Comparison of ENCODE assay signal across 8 cellular contexts in genomic region chr12:30694412-30694955, GRCh38. TPM values are rescaled to one million over a fixed set of nuclear protein-coding genes. Genes with fewer than 3 reads are reported as not detected.
DNase-seq lines count a peak whose midpoint lies in the region; ATAC-seq and TF ChIP-seq lines count a peak whose summit lies in the region.

No MANE protein-coding gene starts in this region.

- no peaks in the 10 kb centered on the region for H3K36me3 ChIP-seq in cardiac muscle cell
- H3K36me3 ChIP-seq in neutrophil = no peaks in the 10 kb centered on the region

- H3K4me3 Mint-ChIP-seq in effector memory CD8-positive, alpha-beta T cell = peak overlapping the region; percentile 96 to 98

- peak in 1 of 2 donors; percentile 14 for DNase-seq in cardiac muscle cell (ENCODE audit: low read depth in 1 of 2, low spot score in 1 of 2)
- no peak for DNase-seq in left ventricle myocardium superior
- peak; percentile 99 for DNase-seq in NCI-H69 (lab: John Stamatoyannopoulos, UW)
- DNase-seq in effector memory CD8-positive, alpha-beta T cell = no peak
- DNase-seq in COLO829 (ENCODE audit: low spot score) = no peak
- DNase-seq in HPDE6-E6E7 (ENCODE audit: extremely low spot score) = no peak
- DNase-seq in cerebellum (ENCODE audit: low spot score) = no peak

- ATAC-seq in left ventricle myocardium superior = no peak
- ATAC-seq in effector memory CD8-positive, alpha-beta T cell (replicated peaks) = no peak

- H3K9me3 ChIP-seq in cardiac muscle cell (ENCODE audit: low read depth) = no peaks in the 10 kb centered on the region
- H3K9me3 ChIP-seq in neutrophil = no peaks in the 10 kb centered on the region

- H3K27me3 ChIP-seq in cardiac muscle cell (no peaks in the 10 kb centered on the region), neutrophil (peaks cover 5% of the 10 kb centered on the region)

- intact Hi-C loops in left ventricle myocardium superior (cut with micrococcal nuclease) = no loop called here

- peaks cover 29 to 45% of the 10 kb centered on the region in 2 donors for H3K4me1 Mint-ChIP-seq in effector memory CD8-positive, alpha-beta T cell (ENCODE audit: low read depth in 2 of 2)

- TF ChIP-seq CTCF in cardiac muscle cell (IDR thresholded peaks at IDR 0.05; ENCODE audit: low read depth, low read length) (no peak), neutrophil (IDR thresholded peaks at IDR 0.05) (no peak)

- no peaks in the 10 kb centered on the region for H3K27me3 Mint-ChIP-seq in effector memory CD8-positive, alpha-beta T cell

- peaks cover 17% of the 10 kb centered on the region for H3K4me1 ChIP-seq in cardiac muscle cell (ENCODE audit: low read depth)
- H3K4me1 ChIP-seq in neutrophil (ENCODE audit: control insufficient read depth in 1 of 2, insufficient read depth in 1 of 2, low read depth in 1 of 2, low read length in 1 of 2) = peaks cover 41 to 45% of the 10 kb centered on the region in 2 experiments

- no peaks in the 10 kb centered on the region for H3K9me3 Mint-ChIP-seq in effector memory CD8-positive, alpha-beta T cell

- H3K27ac Mint-ChIP-seq in effector memory CD8-positive, alpha-beta T cell = peak overlapping the region; percentile 97 to 98

- H3K27ac ChIP-seq in cardiac muscle cell (no peak overlapping the region), neutrophil (peak overlapping the region; percentile 77)

- peaks cover 17% of the 10 kb centered on the region for H3K36me3 Mint-ChIP-seq in effector memory CD8-positive, alpha-beta T cell (ENCODE audit: insufficient read depth)

- peak overlapping the region; percentile 83 for H3K4me3 ChIP-seq in cardiac muscle cell
- peak overlapping the region; percentile 88 to 97 for H3K4me3 ChIP-seq in neutrophil (ENCODE audit: low read depth in 1 of 2, low read length in 1 of 2)

RNA-seq across cellular contexts. Expression of gene IPO8, which starts 1.2 kb away (rescaled TPM):
- total RNA-seq in cardiac muscle cell (20.5 and 29.6 TPM in 2 replicates), left ventricle myocardium superior (27.3 TPM), cerebellum (36.1 TPM)
- 10.4 and 15.0 TPM in 2 replicates for polyA plus RNA-seq in cardiac muscle cell
